ENCODE assay signal across 18 cellular contexts in the genomic region with DNA sequence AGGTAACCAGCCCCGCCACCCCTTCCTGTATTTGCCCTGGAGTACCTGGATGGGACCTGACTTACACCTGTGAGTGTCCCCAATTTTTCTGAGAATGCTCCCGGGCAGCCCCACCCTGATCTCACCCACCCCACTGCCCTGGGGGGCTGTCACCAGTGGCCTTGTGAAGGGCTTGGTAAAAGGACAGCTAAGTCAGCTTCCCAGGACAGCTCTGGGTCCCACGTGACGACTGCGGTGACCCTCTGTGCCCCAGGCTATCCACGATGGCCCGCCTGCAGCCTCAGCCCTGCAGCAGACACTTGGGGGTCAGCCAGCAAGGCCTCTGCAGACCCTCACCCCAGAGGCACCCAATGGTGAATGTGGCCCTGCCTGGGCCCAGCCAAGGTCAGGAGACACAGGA. TPM values are rescaled to one million over a fixed set of nuclear protein-coding genes. Genes with fewer than 3 reads are reported as not detected.
A peak's percentile ranks its signal among the peaks of the same experiment; 100 is the strongest.
DNase-seq lines count a peak whose midpoint lies in the region; ATAC-seq, FAIRE-seq and TF ChIP-seq lines count a peak whose summit lies in the region.
"Had no signal": no experiment of that assay in that cellular context is flagged by ENCODE, and none has a peak within 500 bp of the region (broad histone marks: within the 10 kb centered on the region; RNA-seq: fewer than 3 reads in every experiment).

No MANE protein-coding gene starts in this region.

- H3F3A ChIP-seq in GM23338 (replicated peaks; ENCODE audit: low read depth): peaks cover 26% of the 10 kb centered on the region

- H3K9me2 ChIP-seq in GM23338 (ENCODE audit: insufficient read depth): no peaks in the 10 kb centered on the region

- POLR2A ChIA-PET in A549 (lab: Yijun Ruan, JAX) (no interaction called here), WTC11 (lab: Charles Lee) (no interaction called here)

- H3K4me1 Mint-ChIP-seq in GM23338 (peaks cover 29% of the 10 kb centered on the region), WTC11 (peaks cover 26% of the 10 kb centered on the region)

- intact Hi-C loops in posterior vena cava (cut with DNase I): no loop called here

- no peak overlapping the region for H3K4me2 ChIP-seq in A549
- H3K4me2 ChIP-seq in GM23338: no peak overlapping the region

- TF ChIP-seq POLR2A in A549 (IDR thresholded peaks at IDR 0.05; ENCODE audit: low read length): no peak

- 80% methylated on average over 1 of the region's 7 CpGs for WGBS in A549 (ENCODE audit: missing lambda C conversion rate)

- no peak for DNase-seq in A549 (ENCODE audit: low read depth in 1 of 2, low spot score in 1 of 2)
- DNase-seq in GM23338 (ENCODE audit: low spot score): no peak
- no peak for DNase-seq in WTC11 (ENCODE audit: low spot score)
- peak; percentile 74 for DNase-seq in posterior vena cava (ENCODE audit: low spot score)
- DNase-seq in stimulated activated CD4-positive, alpha-beta T cell treated with anti-CD3 and anti-CD28 coated beads, Interleukin-12 subunit alpha, Interleukin-12 subunit beta, amount 100 ng/mL, for 4 hours: no peak
- no peak for DNase-seq in cerebellar nuclear complex (lab: John Stamatoyannopoulos, UW)
- DNase-seq: C1 segment of cervical spinal cord; CD4-positive, alpha-beta memory T cell; DMS153; DMS79 treated with DMSO at 0.1 percent for 48 hours; EL; HCEC 1CT; KG1 had no signal

- no peak overlapping the region for H3K27ac ChIP-seq in A549
- H3K27ac ChIP-seq in GM23338 (ENCODE audit: low read depth): no peak overlapping the region

- no peak overlapping the region for H2AFZ ChIP-seq in GM23338

- H3K27me3 Mint-ChIP-seq in GM23338 (ENCODE audit: insufficient read depth, low read depth, poor library complexity): peaks cover 25% of the 10 kb centered on the region
- no peaks in the 10 kb centered on the region for H3K27me3 Mint-ChIP-seq in WTC11 (ENCODE audit: low read depth)
- H3K27me3 Mint-ChIP-seq: B cell; CD4-positive, alpha-beta memory T cell had no signal

- TF ChIP-seq CTCF in A549 (IDR thresholded peaks at IDR 0.05): no peak
- TF ChIP-seq CTCF in GM23338 (conservative IDR thresholded peaks at IDR 0.05; ENCODE audit: low read depth in 2 of 2): no peak
- no peak for TF ChIP-seq CTCF in WTC11 (IDR thresholded peaks at IDR 0.05)

- no peak for TF ChIP-seq RAD21 in A549 (conservative IDR thresholded peaks at IDR 0.05 in 1 of 2, IDR thresholded peaks at IDR 0.05 in 1 of 2)

- peaks cover 3% of the 10 kb centered on the region; the same call in 1 of the 3 replicates for H3K4me1 ChIP-seq in A549
- H3K4me1 ChIP-seq in GM23338 (ENCODE audit: insufficient read depth): peaks cover 10% of the 10 kb centered on the region

- H4K20me1 ChIP-seq in GM23338 (replicated peaks; ENCODE audit: insufficient read depth): peaks cover 3% of the 10 kb centered on the region

- H3K4me3 ChIP-seq in A549 (no peak overlapping the region), GM23338 (no peak overlapping the region)

- H3K9me3 Mint-ChIP-seq in GM23338 (no peaks in the 10 kb centered on the region; the same call in 2 of the 3 replicates), WTC11 (no peaks in the 10 kb centered on the region)
- H3K9me3 Mint-ChIP-seq: CD4-positive, alpha-beta memory T cell had no signal

- H3K79me2 ChIP-seq in GM23338 (replicated peaks; ENCODE audit: insufficient read depth): peaks cover 17% of the 10 kb centered on the region

- peaks cover 44% of the 10 kb centered on the region for H3K36me3 Mint-ChIP-seq in GM23338 (ENCODE audit: low read depth)
- peaks cover 23% of the 10 kb centered on the region for H3K36me3 Mint-ChIP-seq in WTC11

- FAIRE-seq in A549 (lab: Jason Lieb, UNC): no peak
- FAIRE-seq: G401.6 had no signal

- peaks cover 4% of the 10 kb centered on the region; the same call in 1 of the 2 replicates for H3K36me3 ChIP-seq in GM23338 (ENCODE audit: insufficient read depth)

- H3K27ac Mint-ChIP-seq in GM23338 (no peak overlapping the region), WTC11 (peak overlapping the region; percentile 27; the same call in 1 of the 2 replicates)
- H3K27ac Mint-ChIP-seq: B cell had no signal

- H3K27me3 ChIP-seq in GM23338 (ENCODE audit: insufficient read depth): no peaks in the 10 kb centered on the region

- CTCF ChIA-PET in A549 (lab: Yijun Ruan, JAX): interaction anchor here (4.8 kb wide), 1 partner anchor 16 kb away, joined by 33 read pairs; no protein-coding TSS in a partner anchor
- CTCF ChIA-PET in WTC11 (lab: Charles Lee): interaction anchor here (0.6 to 6.6 kb wide), 5 partner anchors 8 to 562 kb away, joined by 3 to 59 read pairs (median 3); a partner anchor contains a TSS

- no peak for ATAC-seq in A549
- ATAC-seq in GM23338: no peak
- no peak for ATAC-seq in WTC11
- ATAC-seq in HG03159 (IDR thresholded peaks at IDR 0.05; ENCODE audit: unreplicated experiment): no peak

- H3K4me3 Mint-ChIP-seq in GM23338: no peak overlapping the region
- no peak overlapping the region for H3K4me3 Mint-ChIP-seq in WTC11
- H3K4me3 Mint-ChIP-seq: B cell; CD4-positive, alpha-beta memory T cell had no signal

- no peak for TF ChIP-seq EP300 in A549 (IDR thresholded peaks at IDR 0.05)

- no peaks in the 10 kb centered on the region for H3K9me3 ChIP-seq in A549

TF ChIP-seq in A549, 52 proteins besides CTCF, POLR2A, EP300 and RAD21 (continues in another document):
- TF ChIP-seq, protein P1, sequence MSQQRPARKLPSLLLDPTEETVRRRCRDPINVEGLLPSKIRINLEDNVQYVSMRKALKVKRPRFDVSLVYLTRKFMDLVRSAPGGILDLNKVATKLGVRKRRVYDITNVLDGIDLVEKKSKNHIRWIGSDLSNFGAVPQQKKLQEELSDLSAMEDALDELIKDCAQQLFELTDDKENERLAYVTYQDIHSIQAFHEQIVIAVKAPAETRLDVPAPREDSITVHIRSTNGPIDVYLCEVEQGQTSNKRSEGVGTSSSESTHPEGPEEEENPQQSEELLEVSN (IDR thresholded peaks at IDR 0.05; ENCODE audit: borderline replicate concordance, low read depth): no peak

TF ChIP-seq in GM23338, 12 proteins besides CTCF, POLR2A, EP300 and RAD21 (continues in another document):
- no peak for TF ChIP-seq CREB1 (CRISPR knock-in tag; IDR thresholded peaks at IDR 0.05; ENCODE audit: low read depth)

TF ChIP-seq in WTC11, 78 proteins besides CTCF, POLR2A, EP300 and RAD21:
- TF ChIP-seq ZBTB21 (CRISPR knock-in tag; IDR thresholded peaks at IDR 0.05; ENCODE audit: borderline replicate concordance): 0 out of 2 replicates have a peak, but pooled peaks have one; percentile 9
- TF ChIP-seq, protein P2, sequence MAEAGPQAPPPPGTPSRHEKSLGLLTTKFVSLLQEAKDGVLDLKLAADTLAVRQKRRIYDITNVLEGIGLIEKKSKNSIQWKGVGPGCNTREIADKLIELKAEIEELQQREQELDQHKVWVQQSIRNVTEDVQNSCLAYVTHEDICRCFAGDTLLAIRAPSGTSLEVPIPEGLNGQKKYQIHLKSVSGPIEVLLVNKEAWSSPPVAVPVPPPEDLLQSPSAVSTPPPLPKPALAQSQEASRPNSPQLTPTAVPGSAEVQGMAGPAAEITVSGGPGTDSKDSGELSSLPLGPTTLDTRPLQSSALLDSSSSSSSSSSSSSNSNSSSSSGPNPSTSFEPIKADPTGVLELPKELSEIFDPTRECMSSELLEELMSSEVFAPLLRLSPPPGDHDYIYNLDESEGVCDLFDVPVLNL (CRISPR knock-in tag; IDR thresholded peaks at IDR 0.05; ENCODE audit: borderline replicate concordance, low read depth): no peak

RNA-seq across cellular contexts. Expression of a gene that starts 5.6 kb away (rescaled TPM):
- polyA plus RNA-seq in A549 (2011; rRNA removed): 30.8 and 43.6 TPM in 2 replicates
- 186 and 208 TPM in 2 replicates for polyA plus RNA-seq in A549 (2012; cell fraction: cytosol; rRNA removed)
- polyA plus RNA-seq in A549 (2012; cell fraction: nucleus; rRNA removed): 93.0 and 140 TPM in 2 replicates
- 87.8 to 97.5 TPM (median 89.7 TPM) in 3 replicates for polyA plus RNA-seq in A549 (2017; fragmentation: RNase III; extraction: RNeasy Plus Mini Kit Qiagen cat#74134 plus additional on column Dnase treatment)
- 62.6 and 97.6 TPM in 2 replicates for polyA minus RNA-seq in A549 (2011; rRNA and poly(A)+ RNA removed)
- 144 and 170 TPM in 2 replicates for total RNA-seq in GM23338 (2014; rRNA removed; shearing (Covaris generic))
- 253 and 313 TPM in 2 replicates for polyA plus RNA-seq in GM23338 (2016; fragmentation: Nextera tagmentation; extraction: Ambion mirVana)
- total RNA-seq in WTC11 (2021): 164 to 200 TPM (median 170 TPM) in 3 replicates
- total RNA-seq in posterior vena cava: 10 to 100 TPM; 74.2 to 76.6 TPM

RNA-seq across cellular contexts. Expression of a gene that starts 7.1 kb away (rescaled TPM):
- polyA plus RNA-seq in A549 (2011; rRNA removed) (0.07 TPM in 1 of 2 replicates, not detected in the other), A549 (2017; fragmentation: RNase III; extraction: RNeasy Plus Mini Kit Qiagen cat#74134 plus additional on column Dnase treatment) (0.08 to 0.25 TPM (median 0.12 TPM) in 3 replicates), GM23338 (2016; fragmentation: Nextera tagmentation; extraction: Ambion mirVana) (0.71 and 0.78 TPM in 2 replicates)
- 0.19 and 0.21 TPM in 2 replicates for polyA plus RNA-seq in A549 (2012; cell fraction: cytosol; rRNA removed)
- polyA plus RNA-seq in A549 (2012; cell fraction: nucleus; rRNA removed): 1.2 and 1.7 TPM in 2 replicates
- polyA minus RNA-seq in A549 (2011; rRNA and poly(A)+ RNA removed): not detected in 2 replicates
- 0.31 and 1.5 TPM in 2 replicates for total RNA-seq in GM23338 (2014; rRNA removed; shearing (Covaris generic))
- total RNA-seq in WTC11 (2021) (0.57 to 1.1 TPM (median 0.82 TPM) in 3 replicates), posterior vena cava (not detected)
- total RNA-seq: B cell; CD4-positive, alpha-beta memory T cell; H4; IMR-90 had no signal

RNA-seq across cellular contexts. Expression of a gene that starts 41.7 kb away (rescaled TPM):
- polyA plus RNA-seq in A549 (2011; rRNA removed): 219 and 299 TPM in 2 replicates
- polyA plus RNA-seq in A549 (2012; cell fraction: cytosol; rRNA removed): 162 and 197 TPM in 2 replicates
- 71.2 and 117 TPM in 2 replicates for polyA plus RNA-seq in A549 (2012; cell fraction: nucleus; rRNA removed)
- polyA plus RNA-seq in A549 (2017; fragmentation: RNase III; extraction: RNeasy Plus Mini Kit Qiagen cat#74134 plus additional on column Dnase treatment): 245 to 264 TPM (median 264 TPM) in 3 replicates
- 83.7 and 84.1 TPM in 2 replicates for polyA minus RNA-seq in A549 (2011; rRNA and poly(A)+ RNA removed)
- total RNA-seq in GM23338 (2014; rRNA removed; shearing (Covaris generic)): 258 and 313 TPM in 2 replicates
- polyA plus RNA-seq in GM23338 (2016; fragmentation: Nextera tagmentation; extraction: Ambion mirVana): 171 and 204 TPM in 2 replicates
- 185 to 228 TPM (median 197 TPM) in 3 replicates for total RNA-seq in WTC11 (2021)
- 100 to 1,000 TPM; 124 to 130 TPM for total RNA-seq in posterior vena cava

RNA-seq across cellular contexts. Expression of a gene that starts 45.5 kb away (rescaled TPM):
- polyA plus RNA-seq in A549 (2011; rRNA removed) (74.0 and 76.9 TPM in 2 replicates), A549 (2017; fragmentation: RNase III; extraction: RNeasy Plus Mini Kit Qiagen cat#74134 plus additional on column Dnase treatment) (45.4 to 47.8 TPM (median 47.4 TPM) in 3 replicates), GM23338 (2016; fragmentation: Nextera tagmentation; extraction: Ambion mirVana) (39.3 and 55.5 TPM in 2 replicates)
- 40.3 and 42.1 TPM in 2 replicates for polyA plus RNA-seq in A549 (2012; cell fraction: cytosol; rRNA removed)
- 74.3 and 97.9 TPM in 2 replicates for polyA plus RNA-seq in A549 (2012; cell fraction: nucleus; rRNA removed)
- polyA minus RNA-seq in A549 (2011; rRNA and poly(A)+ RNA removed): 40.9 and 41.2 TPM in 2 replicates
- total RNA-seq in GM23338 (2014; rRNA removed; shearing (Covaris generic)): 59.5 and 72.9 TPM in 2 replicates
- total RNA-seq in WTC11 (2021) (62.8 to 73.0 TPM (median 66.2 TPM) in 3 replicates), posterior vena cava (10 to 100 TPM; 40.9 to 43.4 TPM)
